In the genomic region with DNA sequence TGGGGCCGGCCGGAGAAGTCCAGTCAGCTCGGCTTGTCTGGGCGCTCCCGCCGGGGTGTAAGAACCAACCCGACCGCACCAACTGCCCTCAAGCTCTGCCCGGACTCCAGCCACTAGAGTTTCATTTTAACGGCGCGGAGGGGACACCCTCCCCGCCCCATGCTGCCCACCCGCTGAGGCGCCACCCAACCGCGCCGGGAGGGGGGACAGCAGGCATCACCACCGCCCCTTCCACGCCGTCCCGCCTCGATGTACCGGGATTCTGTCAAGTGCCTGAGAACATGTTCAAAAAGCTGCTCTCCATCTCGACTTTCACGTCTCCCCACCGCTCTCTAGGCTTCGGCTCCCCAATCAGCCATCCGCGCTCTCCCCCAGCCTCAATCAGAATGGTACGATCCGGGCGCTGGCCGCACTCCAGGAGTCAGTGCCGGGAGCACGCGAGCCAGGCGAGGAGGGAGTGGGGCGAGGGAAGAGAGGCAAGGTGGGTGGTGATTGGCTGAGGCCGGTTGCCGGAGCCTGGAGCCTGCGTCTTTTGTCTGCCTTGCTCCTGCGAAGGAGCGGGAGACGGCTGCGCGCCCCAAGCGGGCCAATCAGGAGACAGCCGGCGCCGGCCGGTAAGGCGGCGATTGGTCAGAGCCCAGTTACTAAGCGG, we compare ENCODE assay signal across 1 cellular context.
TF ChIP-seq lines count a peak whose summit lies in the region.

Gene PIK3R3, minus strand, starts transcription at position 101 of the 652 bp plus-strand sequence. CDS start 677 bp downstream, outside the sequence.

TF ChIP-seq in GM12878, 131 proteins besides CTCF, POLR2A, EP300 and RAD21 (continued from another document):
- TF ChIP-seq TCF3 (IDR thresholded peaks at IDR 0.05; ENCODE audit: borderline replicate concordance, insufficient read depth, low read depth, low read length) (no peak; the same call in 1 of the 2 replicates), KDM1A (IDR thresholded peaks at IDR 0.05; ENCODE audit: borderline replicate concordance) (no peak), ATF7 (IDR thresholded peaks at IDR 0.05; ENCODE audit: low read depth) (peak; percentile 100), JUNB (IDR thresholded peaks at IDR 0.05) (no peak), RAD51 (IDR thresholded peaks at IDR 0.05) (no peak), CEBPB (IDR thresholded peaks at IDR 0.05; ENCODE audit: borderline replicate concordance in 1 of 2, low read depth in 2 of 2, low read length in 2 of 2) (no peak; a peak in 1 of 4 replicates), RCOR1 (conservative IDR thresholded peaks at IDR 0.05; ENCODE audit: low read depth, low read length) (no peak), SUZ12 (IDR thresholded peaks at IDR 0.05; ENCODE audit: unreplicated experiment) (no peak), IRF4 (IDR thresholded peaks at IDR 0.05; ENCODE audit: low read depth, low read length) (peak; percentile 60; the same call in 1 of the 2 replicates), MYC (IDR thresholded peaks at IDR 0.05; ENCODE audit: insufficient read depth, insufficient read length, insufficient replicate concordance, low read length, severe bottlenecking) (no peak)
- TF ChIP-seq, protein P1, sequence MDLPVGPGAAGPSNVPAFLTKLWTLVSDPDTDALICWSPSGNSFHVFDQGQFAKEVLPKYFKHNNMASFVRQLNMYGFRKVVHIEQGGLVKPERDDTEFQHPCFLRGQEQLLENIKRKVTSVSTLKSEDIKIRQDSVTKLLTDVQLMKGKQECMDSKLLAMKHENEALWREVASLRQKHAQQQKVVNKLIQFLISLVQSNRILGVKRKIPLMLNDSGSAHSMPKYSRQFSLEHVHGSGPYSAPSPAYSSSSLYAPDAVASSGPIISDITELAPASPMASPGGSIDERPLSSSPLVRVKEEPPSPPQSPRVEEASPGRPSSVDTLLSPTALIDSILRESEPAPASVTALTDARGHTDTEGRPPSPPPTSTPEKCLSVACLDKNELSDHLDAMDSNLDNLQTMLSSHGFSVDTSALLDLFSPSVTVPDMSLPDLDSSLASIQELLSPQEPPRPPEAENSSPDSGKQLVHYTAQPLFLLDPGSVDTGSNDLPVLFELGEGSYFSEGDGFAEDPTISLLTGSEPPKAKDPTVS (IDR thresholded peaks at IDR 0.05; ENCODE audit: low read depth, low read length), result peak; percentile 47; the same call in 1 of the 2 replicates
- TF ChIP-seq, protein P2, sequence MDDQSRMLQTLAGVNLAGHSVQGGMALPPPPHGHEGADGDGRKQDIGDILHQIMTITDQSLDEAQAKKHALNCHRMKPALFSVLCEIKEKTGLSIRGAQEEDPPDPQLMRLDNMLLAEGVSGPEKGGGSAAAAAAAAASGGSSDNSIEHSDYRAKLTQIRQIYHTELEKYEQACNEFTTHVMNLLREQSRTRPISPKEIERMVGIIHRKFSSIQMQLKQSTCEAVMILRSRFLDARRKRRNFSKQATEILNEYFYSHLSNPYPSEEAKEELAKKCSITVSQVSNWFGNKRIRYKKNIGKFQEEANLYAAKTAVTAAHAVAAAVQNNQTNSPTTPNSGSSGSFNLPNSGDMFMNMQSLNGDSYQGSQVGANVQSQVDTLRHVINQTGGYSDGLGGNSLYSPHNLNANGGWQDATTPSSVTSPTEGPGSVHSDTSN (IDR thresholded peaks at IDR 0.05; ENCODE audit: insufficient replicate concordance, low read depth, low read length), result no peak
- TF ChIP-seq, protein P3, sequence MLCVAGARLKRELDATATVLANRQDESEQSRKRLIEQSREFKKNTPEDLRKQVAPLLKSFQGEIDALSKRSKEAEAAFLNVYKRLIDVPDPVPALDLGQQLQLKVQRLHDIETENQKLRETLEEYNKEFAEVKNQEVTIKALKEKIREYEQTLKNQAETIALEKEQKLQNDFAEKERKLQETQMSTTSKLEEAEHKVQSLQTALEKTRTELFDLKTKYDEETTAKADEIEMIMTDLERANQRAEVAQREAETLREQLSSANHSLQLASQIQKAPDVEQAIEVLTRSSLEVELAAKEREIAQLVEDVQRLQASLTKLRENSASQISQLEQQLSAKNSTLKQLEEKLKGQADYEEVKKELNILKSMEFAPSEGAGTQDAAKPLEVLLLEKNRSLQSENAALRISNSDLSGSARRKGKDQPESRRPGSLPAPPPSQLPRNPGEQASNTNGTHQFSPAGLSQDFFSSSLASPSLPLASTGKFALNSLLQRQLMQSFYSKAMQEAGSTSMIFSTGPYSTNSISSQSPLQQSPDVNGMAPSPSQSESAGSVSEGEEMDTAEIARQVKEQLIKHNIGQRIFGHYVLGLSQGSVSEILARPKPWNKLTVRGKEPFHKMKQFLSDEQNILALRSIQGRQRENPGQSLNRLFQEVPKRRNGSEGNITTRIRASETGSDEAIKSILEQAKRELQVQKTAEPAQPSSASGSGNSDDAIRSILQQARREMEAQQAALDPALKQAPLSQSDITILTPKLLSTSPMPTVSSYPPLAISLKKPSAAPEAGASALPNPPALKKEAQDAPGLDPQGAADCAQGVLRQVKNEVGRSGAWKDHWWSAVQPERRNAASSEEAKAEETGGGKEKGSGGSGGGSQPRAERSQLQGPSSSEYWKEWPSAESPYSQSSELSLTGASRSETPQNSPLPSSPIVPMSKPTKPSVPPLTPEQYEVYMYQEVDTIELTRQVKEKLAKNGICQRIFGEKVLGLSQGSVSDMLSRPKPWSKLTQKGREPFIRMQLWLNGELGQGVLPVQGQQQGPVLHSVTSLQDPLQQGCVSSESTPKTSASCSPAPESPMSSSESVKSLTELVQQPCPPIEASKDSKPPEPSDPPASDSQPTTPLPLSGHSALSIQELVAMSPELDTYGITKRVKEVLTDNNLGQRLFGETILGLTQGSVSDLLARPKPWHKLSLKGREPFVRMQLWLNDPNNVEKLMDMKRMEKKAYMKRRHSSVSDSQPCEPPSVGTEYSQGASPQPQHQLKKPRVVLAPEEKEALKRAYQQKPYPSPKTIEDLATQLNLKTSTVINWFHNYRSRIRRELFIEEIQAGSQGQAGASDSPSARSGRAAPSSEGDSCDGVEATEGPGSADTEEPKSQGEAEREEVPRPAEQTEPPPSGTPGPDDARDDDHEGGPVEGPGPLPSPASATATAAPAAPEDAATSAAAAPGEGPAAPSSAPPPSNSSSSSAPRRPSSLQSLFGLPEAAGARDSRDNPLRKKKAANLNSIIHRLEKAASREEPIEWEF (IDR thresholded peaks at IDR 0.05; ENCODE audit: insufficient replicate concordance, low read depth, low read length), result no peak
- TF ChIP-seq, protein P4, sequence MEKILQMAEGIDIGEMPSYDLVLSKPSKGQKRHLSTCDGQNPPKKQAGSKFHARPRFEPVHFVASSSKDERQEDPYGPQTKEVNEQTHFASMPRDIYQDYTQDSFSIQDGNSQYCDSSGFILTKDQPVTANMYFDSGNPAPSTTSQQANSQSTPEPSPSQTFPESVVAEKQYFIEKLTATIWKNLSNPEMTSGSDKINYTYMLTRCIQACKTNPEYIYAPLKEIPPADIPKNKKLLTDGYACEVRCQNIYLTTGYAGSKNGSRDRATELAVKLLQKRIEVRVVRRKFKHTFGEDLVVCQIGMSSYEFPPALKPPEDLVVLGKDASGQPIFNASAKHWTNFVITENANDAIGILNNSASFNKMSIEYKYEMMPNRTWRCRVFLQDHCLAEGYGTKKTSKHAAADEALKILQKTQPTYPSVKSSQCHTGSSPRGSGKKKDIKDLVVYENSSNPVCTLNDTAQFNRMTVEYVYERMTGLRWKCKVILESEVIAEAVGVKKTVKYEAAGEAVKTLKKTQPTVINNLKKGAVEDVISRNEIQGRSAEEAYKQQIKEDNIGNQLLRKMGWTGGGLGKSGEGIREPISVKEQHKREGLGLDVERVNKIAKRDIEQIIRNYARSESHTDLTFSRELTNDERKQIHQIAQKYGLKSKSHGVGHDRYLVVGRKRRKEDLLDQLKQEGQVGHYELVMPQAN (conservative IDR thresholded peaks at IDR 0.05), result peak; percentile 11; the same call in 1 of the 2 replicates
